Comparison of ENCODE assay signal across 8 cellular contexts in the genomic region with DNA sequence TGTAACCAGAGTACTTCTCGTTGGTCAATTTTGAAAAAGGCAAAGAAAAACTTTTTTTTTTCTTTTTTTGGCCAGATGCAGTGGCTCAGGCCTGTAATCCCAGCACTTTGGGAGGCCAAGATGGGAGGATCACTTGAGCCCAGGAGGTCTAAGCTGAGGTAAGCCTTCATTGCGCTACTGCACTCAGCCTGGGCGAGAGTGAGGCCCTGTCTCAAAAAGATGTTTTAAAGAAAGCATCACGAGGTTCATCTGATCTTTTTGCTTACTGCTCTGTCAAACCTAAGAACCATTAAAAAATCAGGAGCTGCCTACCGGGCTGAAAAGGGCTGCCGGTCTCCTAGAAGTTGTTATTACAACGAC. TPM values are rescaled to one million over a fixed set of nuclear protein-coding genes. Genes with fewer than 3 reads are reported as not detected.
DNase-seq lines count a peak whose midpoint lies in the region; ATAC-seq, FAIRE-seq and TF ChIP-seq lines count a peak whose summit lies in the region.

No MANE protein-coding gene starts in this region.

- peaks cover 22% of the 10 kb centered on the region for H3K36me3 ChIP-seq in HUES6 (ENCODE audit: control insufficient read depth, insufficient read depth, low read length)

- peak overlapping the region; percentile 89 for H3K9ac ChIP-seq in HUES6 (ENCODE audit: low read length)

- peak overlapping the region; percentile 99 for H3K27ac Mint-ChIP-seq in chondrocyte (ENCODE audit: unreplicated experiment)
- peak overlapping the region; percentile 96 to 99 (median 99) for H3K27ac Mint-ChIP-seq in naive thymus-derived CD8-positive, alpha-beta T cell

- ATAC-seq in GM18867 (IDR thresholded peaks at IDR 0.05; ENCODE audit: unreplicated experiment) = peak; percentile 1
- peak; percentile 10 to 13 for ATAC-seq in naive thymus-derived CD8-positive, alpha-beta T cell

- H3K9me3 Mint-ChIP-seq in chondrocyte (ENCODE audit: low read depth) = no peaks in the 10 kb centered on the region
- H3K9me3 Mint-ChIP-seq in naive thymus-derived CD8-positive, alpha-beta T cell = peaks cover 0 to 3% (median 0%) of the 10 kb centered on the region in 9 donors

- H3K9me3 ChIP-seq in HUES6 (ENCODE audit: control insufficient read depth, insufficient read depth, low read depth, low read length) = no peaks in the 10 kb centered on the region

- no peak for FAIRE-seq in H54 (lab: Jason Lieb, UNC)

- H3K27me3 ChIP-seq in HUES6 (ENCODE audit: control insufficient read depth, insufficient read depth, low read length) = no peaks in the 10 kb centered on the region

- peak overlapping the region; percentile 48; the same call in 1 of the 2 replicates for H3K27ac ChIP-seq in HUES6 (ENCODE audit: low read depth, low read length)

- peak overlapping the region; percentile 85 for H3K4me3 ChIP-seq in HUES6 (ENCODE audit: low read depth, low read length)

- POLR2A ChIA-PET in naive thymus-derived CD8-positive, alpha-beta T cell (lab: Charles Lee) = interaction anchor here (0.6 to 2.1 kb wide), 10 partner anchors 10 to 674 kb away, joined by 3 to 9 read pairs (median 3); partner anchors contain the start of genes MDN1, PNRC1 and RNGTT

- peaks cover 11% of the 10 kb centered on the region for H3K36me3 Mint-ChIP-seq in chondrocyte (ENCODE audit: low read depth)
- peaks cover 6 to 38% (median 26%) of the 10 kb centered on the region in 3 donors for H3K36me3 Mint-ChIP-seq in naive thymus-derived CD8-positive, alpha-beta T cell

- peaks cover 28% of the 10 kb centered on the region for H3K4me1 Mint-ChIP-seq in chondrocyte (ENCODE audit: low read depth)
- H3K4me1 Mint-ChIP-seq in naive thymus-derived CD8-positive, alpha-beta T cell = peaks cover 15 to 45% (median 29%) of the 10 kb centered on the region in 4 donors

- TF ChIP-seq POLR2A in H54 (IDR thresholded peaks at IDR 0.05; ENCODE audit: low read depth, low read length) = no peak

- H3K4me1 ChIP-seq in HUES6 (ENCODE audit: control insufficient read depth, insufficient read depth, low read length) = 0 out of 2 replicates have a peak, but pooled peaks cover 3% of the 10 kb centered on the region

- TF ChIP-seq CTCF in chondrocyte (IDR thresholded peaks at IDR 0.05) = no peak

- no peaks in the 10 kb centered on the region for H3K27me3 Mint-ChIP-seq in chondrocyte (ENCODE audit: low read depth)
- H3K27me3 Mint-ChIP-seq in naive thymus-derived CD8-positive, alpha-beta T cell = no peaks in the 10 kb centered on the region

- DNase-seq in chondrocyte (ENCODE audit: low spot score) (no peak), SHP77 treated with DMSO at 0.1 percent for 48 hours (lab: John Stamatoyannopoulos, UW) (no peak), DMS114 treated with DMSO at 0.1 percent for 48 hours (lab: John Stamatoyannopoulos, UW; ENCODE audit: unreplicated experiment) (no peak), H54 (ENCODE audit: insufficient read length, low spot score) (no peak)
- DNase-seq in naive thymus-derived CD8-positive, alpha-beta T cell = peak in 1 of 10 donors; percentile 2
- DNase-seq in stimulated activated CD4-positive, alpha-beta T cell treated with anti-CD3 and anti-CD28 coated beads, Interleukin-12 subunit alpha, Interleukin-12 subunit beta, amount 100 ng/mL, for 4 hours = no peak

- H3K4me3 Mint-ChIP-seq in chondrocyte (ENCODE audit: unreplicated experiment) = peak overlapping the region; percentile 88
- peak overlapping the region; percentile 85 to 99 (median 97) for H3K4me3 Mint-ChIP-seq in naive thymus-derived CD8-positive, alpha-beta T cell

RNA-seq across cellular contexts. Expression of gene LYRM2, which starts 0.6 kb away (rescaled TPM):
- 27.5 to 33.1 TPM (median 29.5 TPM) in 3 replicates for total RNA-seq in chondrocyte
- total RNA-seq in naive thymus-derived CD8-positive, alpha-beta T cell = 10 to 100 TPM; 39.2 to 42.2 TPM
- 10 to 100 TPM; 64.5 to 74.1 (median 66.0) TPM for polyA plus RNA-seq in naive thymus-derived CD8-positive, alpha-beta T cell
